ENCODE assay signal across 15 cellular contexts in genomic region chr1:41102653-41103052, GRCh38.
DNase-seq lines count a peak whose midpoint lies in the region; ATAC-seq and TF ChIP-seq lines count a peak whose summit lies in the region.
"Had no signal": no experiment of that assay in that cellular context is flagged by ENCODE, and none has a peak within 500 bp of the region (broad histone marks: within the 10 kb centered on the region; RNA-seq: fewer than 3 reads in every experiment).

No MANE protein-coding gene starts in this region.

- no peak overlapping the region for H3K4me2 ChIP-seq in mammary epithelial cell (ENCODE audit: insufficient read depth, low read depth, low read length)

- TF ChIP-seq CTCF in MCF 10A (IDR thresholded peaks at IDR 0.05; ENCODE audit: unreplicated experiment) = no peak
- TF ChIP-seq CTCF in mammary epithelial cell (conservative IDR thresholded peaks at IDR 0.05 in 1 of 2, IDR thresholded peaks at IDR 0.05 in 1 of 2; ENCODE audit: extremely low read depth in 1 of 2, insufficient read depth in 1 of 2, low read depth in 1 of 2, low read length in 2 of 2) = no peak
- no peak for TF ChIP-seq CTCF in brain (conservative IDR thresholded peaks at IDR 0.05)
- TF ChIP-seq CTCF in tibial nerve (IDR thresholded peaks at IDR 0.05) = no peak
- TF ChIP-seq CTCF in GM20000 (IDR thresholded peaks at IDR 0.05; ENCODE audit: extremely low read depth, missing control alignments) = no peak

- H3K27me3 ChIP-seq in mammary epithelial cell (ENCODE audit: insufficient read depth, low read length) = no peaks in the 10 kb centered on the region
- no peaks in the 10 kb centered on the region for H3K27me3 ChIP-seq in muscle layer of colon (ENCODE audit: control insufficient read depth in 1 of 2, insufficient read depth in 2 of 2, low read length in 2 of 2)
- H3K27me3 ChIP-seq in tibial nerve = no peaks in the 10 kb centered on the region
- H3K27me3 ChIP-seq: ovary, upper lobe of right lung had no signal

- POLR2A ChIA-PET in MCF 10A (lab: Yijun Ruan, JAX) = interaction anchor here (0.7 to 1.3 kb wide), 6 partner anchors 26 to 99 kb away, joined by 3 to 8 read pairs (median 4); no protein-coding TSS in a partner anchor

- DNase-seq in MCF 10A (ENCODE audit: unreplicated experiment) (no peak), mammary epithelial cell (no peak), tibial nerve (ENCODE audit: low spot score in 2 of 2) (no peak), GM20000 (ENCODE audit: low spot score) (no peak)
- no peak for DNase-seq in stimulated activated CD4-positive, alpha-beta T cell treated with anti-CD3 and anti-CD28 coated beads, Interleukin-12 subunit alpha, Interleukin-12 subunit beta, amount 100 ng/mL, for 4 hours
- DNase-seq: activated CD8-positive, alpha-beta T cell treated with anti-CD3 and anti-CD28 coated beads, Interleukin-2, amount 10 ng/mL, durations not matched to agents 7 days and 5 days; effector CD8-positive, alpha-beta T cell; H9; KG1; NCI-H1417 had no signal

- CTCF ChIA-PET in MCF 10A (lab: Yijun Ruan, JAX) = interaction anchor here (1.0 to 2.2 kb wide), 2 partner anchors 21 to 138 kb away, joined by 3 to 8 read pairs; no protein-coding TSS in a partner anchor
- CTCF ChIA-PET in mammary epithelial cell (lab: Charles Lee; ENCODE audit: low non-redundant PET) = no interaction called here

- no peak for TF ChIP-seq EP300 in tibial nerve (IDR thresholded peaks at IDR 0.05)

- no peaks in the 10 kb centered on the region for H4K20me1 ChIP-seq in mammary epithelial cell (ENCODE audit: insufficient read depth, low read length)

- H3K36me3 Mint-ChIP-seq in MCF 10A (ENCODE audit: insufficient read depth, unreplicated experiment) = no peaks in the 10 kb centered on the region
- H3K36me3 Mint-ChIP-seq in brain = peaks cover 40% of the 10 kb centered on the region

- H3K79me2 ChIP-seq in mammary epithelial cell (ENCODE audit: insufficient read depth, low read length) = no peaks in the 10 kb centered on the region

- intact Hi-C loops in MCF 10A (cut with micrococcal nuclease) = no loop called here
- intact Hi-C loops in mammary epithelial cell (cut with micrococcal nuclease) = no loop called here

- H3K9me3 ChIP-seq in mammary epithelial cell (replicated peaks; ENCODE audit: insufficient read depth, low read length) (no peaks in the 10 kb centered on the region), muscle layer of colon (ENCODE audit: low read length) (no peaks in the 10 kb centered on the region), tibial nerve (no peaks in the 10 kb centered on the region)
- H3K9me3 ChIP-seq: ovary, upper lobe of right lung had no signal

- no peak overlapping the region for H3K9ac ChIP-seq in mammary epithelial cell (ENCODE audit: insufficient read depth, low read length)
- no peak overlapping the region for H3K9ac ChIP-seq in muscle layer of colon (ENCODE audit: low read length)

- TF ChIP-seq POLR2A in tibial nerve (IDR thresholded peaks at IDR 0.05) = no peak

- H3K4me1 ChIP-seq in mammary epithelial cell (ENCODE audit: insufficient read depth, low read length) = peaks cover 5% of the 10 kb centered on the region
- H3K4me1 ChIP-seq in muscle layer of colon (ENCODE audit: insufficient read depth, low read length) = peaks cover 34% of the 10 kb centered on the region
- peaks cover 0 to 47% (median 19%) of the 10 kb centered on the region in 4 donors for H3K4me1 ChIP-seq in tibial nerve

- peaks cover 13% of the 10 kb centered on the region for H3K4me1 Mint-ChIP-seq in MCF 10A (ENCODE audit: insufficient read depth, unreplicated experiment)
- H3K4me1 Mint-ChIP-seq in brain = peaks cover 54% of the 10 kb centered on the region

- in situ Hi-C loops in mammary epithelial cell (cut with MboI; ENCODE audit: low sequenced_read_pairs in 2 of 2) = no loop called here

- H3K4me3 ChIP-seq in mammary epithelial cell (replicated peaks in 1 of 3; ENCODE audit: insufficient read depth in 1 of 3, low read depth in 2 of 3, low read length in 3 of 3) (no peak overlapping the region), muscle layer of colon (ENCODE audit: low read depth in 1 of 2, low read length in 2 of 2) (no peak overlapping the region), tibial nerve (no peak overlapping the region)
- H3K4me3 ChIP-seq: ovary, upper lobe of right lung had no signal

- no peak overlapping the region for H2AFZ ChIP-seq in mammary epithelial cell (ENCODE audit: low read depth, low read length)

- H3K9me3 Mint-ChIP-seq in MCF 10A (ENCODE audit: unreplicated experiment) (no peaks in the 10 kb centered on the region), brain (no peaks in the 10 kb centered on the region)
- H3K9me3 Mint-ChIP-seq: H9 had no signal

- no peak overlapping the region for H3K27ac ChIP-seq in mammary epithelial cell (ENCODE audit: insufficient read depth, low read depth, low read length)
- peak overlapping the region; percentile 13 for H3K27ac ChIP-seq in muscle layer of colon (ENCODE audit: low read depth, low read length)
- peak overlapping the region; percentile 4 to 76 (median 58) for H3K27ac ChIP-seq in tibial nerve
- H3K27ac ChIP-seq: ovary, upper lobe of right lung had no signal

- ATAC-seq in GM19397 (IDR thresholded peaks at IDR 0.05; ENCODE audit: unreplicated experiment) = no peak
- ATAC-seq: activated CD8-positive, alpha-beta T cell treated with anti-CD3 and anti-CD28 coated beads, Interleukin-2, amount 10 ng/mL, durations not matched to agents 7 days and 5 days had no signal

- H3K27me3 Mint-ChIP-seq in MCF 10A (ENCODE audit: insufficient read depth, unreplicated experiment) (no peaks in the 10 kb centered on the region), brain (no peaks in the 10 kb centered on the region)

- H3K36me3 ChIP-seq in mammary epithelial cell (ENCODE audit: insufficient read depth, low read length) = no peaks in the 10 kb centered on the region
- no peaks in the 10 kb centered on the region for H3K36me3 ChIP-seq in muscle layer of colon (ENCODE audit: insufficient read depth, low read length)
- no peaks in the 10 kb centered on the region for H3K36me3 ChIP-seq in tibial nerve
- H3K36me3 ChIP-seq: ovary, upper lobe of right lung had no signal

- peak overlapping the region; percentile 2 for H3K27ac Mint-ChIP-seq in MCF 10A (ENCODE audit: low read depth, unreplicated experiment)
- peak overlapping the region in 3 of 5 experiments; percentile 55 to 75 (median 68) for H3K27ac Mint-ChIP-seq in brain
- H3K27ac Mint-ChIP-seq: activated CD8-positive, alpha-beta T cell treated with anti-CD3 and anti-CD28 coated beads, Interleukin-2, amount 10 ng/mL, durations not matched to agents 7 days and 5 days; H9 had no signal

- H3K4me3 Mint-ChIP-seq in MCF 10A (ENCODE audit: unreplicated experiment) (no peak overlapping the region), brain (no peak overlapping the region)
- H3K4me3 Mint-ChIP-seq: activated CD8-positive, alpha-beta T cell treated with anti-CD3 and anti-CD28 coated beads, Interleukin-2, amount 10 ng/mL, durations not matched to agents 7 days and 5 days; H9 had no signal

- BruUV-seq in MCF 10A (replicated peaks; lab: Mats Ljungman, UMichigan) = no TSS peak
- BruUV-seq in mammary epithelial cell (replicated peaks; lab: Mats Ljungman, UMichigan) = no TSS peak

- WGBS in mammary epithelial cell (ENCODE audit: low coverage, missing lambda C conversion rate) = 100% methylated on average over 1 of the region's 1 CpG
- 71 to 82% methylated on average over 1 of the region's 1 CpG for WGBS in tibial nerve, 2 donors

- dilution Hi-C loops in mammary epithelial cell (cut with HindIII; ENCODE audit: low sequenced_read_pairs) = no loop called here
